In genomic region chr6:16063580-16063979, GRCh38 we compare ENCODE assay signal across 2 cellular contexts.
TF ChIP-seq lines count a peak whose summit lies in the region.

No MANE protein-coding gene starts in this region.

TF ChIP-seq in HepG2, 621 proteins besides CTCF, POLR2A, EP300 and RAD21 (continued from another document):
- TF ChIP-seq TMF1 (CRISPR knock-in tag; IDR thresholded peaks at IDR 0.05; ENCODE audit: low read depth) (no peak), PCBP2 (optimal IDR thresholded peaks at IDR 0.05; ENCODE audit: low read depth, low read length, poor library complexity, severe bottlenecking) (peak; percentile 77)

TF ChIP-seq in H1, 55 proteins besides CTCF, POLR2A, EP300 and RAD21 (continued from another document):
- TF ChIP-seq SIN3A (conservative IDR thresholded peaks at IDR 0.05 in 1 of 2, IDR thresholded peaks at IDR 0.05 in 1 of 2; ENCODE audit: low read depth in 1 of 2, low read length in 2 of 2), result no peak
- no peak for TF ChIP-seq TAF1 (IDR thresholded peaks at IDR 0.05; ENCODE audit: low read depth, low read length)
- TF ChIP-seq TCF12 (IDR thresholded peaks at IDR 0.05; ENCODE audit: low read depth, low read length), result no peak
- no peak for TF ChIP-seq TEAD4 (IDR thresholded peaks at IDR 0.05; ENCODE audit: low read depth, low read length)
